12 cellular contexts compared by ENCODE assay signal in the genomic region with DNA sequence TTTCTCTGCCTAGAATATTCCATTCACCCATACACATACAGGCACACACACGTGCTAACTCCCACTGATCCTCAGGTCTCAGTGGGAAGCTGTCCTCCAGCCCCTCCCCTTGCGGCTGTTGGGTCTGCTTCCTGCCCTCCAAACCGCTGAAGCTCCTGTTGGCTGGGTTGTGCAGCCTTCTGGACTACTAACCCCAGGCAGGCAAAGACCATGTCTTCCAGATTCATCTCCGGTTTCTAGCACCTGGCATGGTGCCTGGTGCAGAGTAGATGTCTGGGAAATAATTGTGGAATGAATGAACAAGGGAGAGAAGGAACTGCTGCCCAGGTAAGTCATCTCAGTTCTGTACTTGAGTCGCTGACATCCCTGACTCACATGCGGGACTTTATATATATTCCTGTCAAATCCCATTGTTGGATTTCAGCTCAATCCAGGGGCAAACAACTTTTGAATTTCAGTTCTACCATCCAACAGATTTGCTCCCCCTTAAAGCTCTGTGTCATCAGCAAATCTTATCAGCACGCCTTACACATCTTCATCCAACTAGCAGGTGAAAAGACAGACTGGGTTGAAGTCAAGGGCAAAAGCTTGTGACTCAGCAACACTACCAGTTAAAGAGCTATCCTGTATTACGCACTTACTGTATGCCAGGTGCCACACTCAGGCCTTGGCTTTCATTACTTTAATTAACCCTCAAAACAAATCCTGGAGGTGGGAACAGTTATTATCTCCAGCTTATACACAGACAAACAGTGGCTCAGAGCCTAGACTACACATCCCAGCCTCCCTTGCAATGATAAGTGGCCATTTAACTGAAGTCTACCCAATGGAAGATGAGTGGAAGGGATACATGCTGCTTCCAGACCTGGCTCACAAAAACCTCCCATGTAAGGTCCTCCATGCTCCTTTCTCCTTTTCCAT.
A peak's percentile ranks its signal among the peaks of the same experiment; 100 is the strongest.
DNase-seq lines count a peak whose midpoint lies in the region; ATAC-seq and TF ChIP-seq lines count a peak whose summit lies in the region.
"Had no signal": no experiment of that assay in that cellular context is flagged by ENCODE, and none has a peak within 500 bp of the region (broad histone marks: within the 10 kb centered on the region; RNA-seq: fewer than 3 reads in every experiment).

No MANE protein-coding gene starts in this region.

- no peak for TF ChIP-seq CTCF in fibroblast of pulmonary artery (IDR thresholded peaks at IDR 0.05; ENCODE audit: low read length, missing control alignments)

- peak; percentile 24 for DNase-seq in GDM1 (lab: John Stamatoyannopoulos, UW)
- peak; percentile 97 for DNase-seq in NCI-H2081 treated with DMSO at 0.1 percent for 48 hours (lab: John Stamatoyannopoulos, UW)
- peak; percentile 29 for DNase-seq in fibroblast of pulmonary artery (ENCODE audit: low read depth)
- DNase-seq in hippocampal formation (lab: John Stamatoyannopoulos, UW), result no peak
- no peak for DNase-seq in HUDEP-2 (lab: John Stamatoyannopoulos, UW; ENCODE audit: unreplicated experiment in 76 of 76)
- DNase-seq: activated CD4-positive, alpha-beta T cell treated with anti-CD3 and anti-CD28 coated beads for 1 hour; body of pancreas; H7; NCI-H526 had no signal

- H3K4me3 ChIP-seq in fibroblast of pulmonary artery (replicated peaks; ENCODE audit: low read depth, low read length), result no peak overlapping the region
- H3K4me3 ChIP-seq: body of pancreas had no signal

- ATAC-seq in SK-N-SH treated with all-trans-retinoic acid at 6 μM for 48 hours, result peak; percentile 50
- no peak for ATAC-seq in GM19397 (IDR thresholded peaks at IDR 0.05; ENCODE audit: unreplicated experiment)
- no peak for ATAC-seq in GM19035 (IDR thresholded peaks at IDR 0.05; ENCODE audit: unreplicated experiment)
- ATAC-seq: body of pancreas had no signal

TF ChIP-seq in SK-N-SH treated with all-trans-retinoic acid at 6 μM for 48 hours, 23 proteins besides CTCF, POLR2A, EP300 and RAD21:
- peak; percentile 33; the same call in 1 of the 2 replicates for TF ChIP-seq ZFP30 (CRISPR knock-in tag; IDR thresholded peaks at IDR 0.05)
- no peak for TF ChIP-seq ZNF70 (CRISPR knock-in tag; IDR thresholded peaks at IDR 0.05)

Comparison
In these comparisons a context has a peak if more than half of its experiments do, and no peak if none do; other contexts are left out.
1. DNase-seq: peak in GDM1 (single experiment), NCI-H2081 treated with DMSO at 0.1 percent for 48 hours (single experiment) and fibroblast of pulmonary artery (single experiment); none in hippocampal formation (0 of 2) and HUDEP-2 (0 of 76).